In genomic region chr6:144216668-144217218, GRCh38 we compare ENCODE assay signal across 1 cellular context.
A peak's percentile ranks its signal among the peaks of the same experiment; 100 is the strongest.
TF ChIP-seq lines count a peak whose summit lies in the region.

No MANE protein-coding gene starts in this region.

TF ChIP-seq in K562, 482 proteins besides CTCF, POLR2A, EP300 and RAD21 (continued from another document and continues in another):
- TF ChIP-seq CREB3L1 (IDR thresholded peaks at IDR 0.05; ENCODE audit: borderline replicate concordance, low read depth): no peak
- TF ChIP-seq SLC30A9 (CRISPR knock-in tag; IDR thresholded peaks at IDR 0.05): no peak
- TF ChIP-seq RFX1 (IDR thresholded peaks at IDR 0.05): no peak
- TF ChIP-seq ZNF174 (CRISPR knock-in tag; IDR thresholded peaks at IDR 0.05): no peak
- TF ChIP-seq BRCA1 (IDR thresholded peaks at IDR 0.05): no peak
- TF ChIP-seq BRCA1 (CRISPR knock-in tag; IDR thresholded peaks at IDR 0.05): no peak
- TF ChIP-seq, protein P1, sequence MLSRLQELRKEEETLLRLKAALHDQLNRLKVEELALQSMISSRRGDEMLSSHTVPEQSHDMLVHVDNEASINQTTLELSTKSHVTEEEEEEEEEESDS (CRISPR knock-in tag; IDR thresholded peaks at IDR 0.05): no peak
- no peak for TF ChIP-seq RCOR1 (IDR thresholded peaks at IDR 0.05; ENCODE audit: borderline replicate concordance in 1 of 2, low read depth in 2 of 2, low read length in 2 of 2)
- TF ChIP-seq ZNF232 (CRISPR knock-in tag; IDR thresholded peaks at IDR 0.05): no peak
- no peak for TF ChIP-seq ZNF766 (CRISPR knock-in tag; conservative IDR thresholded peaks at IDR 0.05)
- no peak for TF ChIP-seq TOE1 (IDR thresholded peaks at IDR 0.05; ENCODE audit: borderline replicate concordance)
- TF ChIP-seq TOE1 (CRISPR knock-in tag; IDR thresholded peaks at IDR 0.05; ENCODE audit: borderline replicate concordance, low read depth): 0 out of 2 replicates have a peak, but pooled peaks have one; percentile 9
- TF ChIP-seq XRCC3 (IDR thresholded peaks at IDR 0.05): no peak
- TF ChIP-seq ZNF134 (CRISPR knock-in tag; conservative IDR thresholded peaks at IDR 0.05): no peak
- no peak for TF ChIP-seq NFYB (IDR thresholded peaks at IDR 0.05; ENCODE audit: extremely low read depth, insufficient read length)
- 0 out of 2 replicates have a peak, but pooled peaks have one; percentile 7 for TF ChIP-seq GTF2F1 (IDR thresholded peaks at IDR 0.05; ENCODE audit: low read depth, low read length)
- TF ChIP-seq JUND (IDR thresholded peaks at IDR 0.05; ENCODE audit: borderline replicate concordance, low read depth, low read length): no peak
- no peak for TF ChIP-seq JUND (tag; IDR thresholded peaks at IDR 0.05; ENCODE audit: borderline replicate concordance, low read depth, low read length)
- no peak for TF ChIP-seq FUS (optimal IDR thresholded peaks at IDR 0.05; ENCODE audit: low read depth, low read length)
- TF ChIP-seq ZBTB7A (IDR thresholded peaks at IDR 0.05; ENCODE audit: borderline replicate concordance, control insufficient read depth, low read depth, low read length): no peak
- TF ChIP-seq BCL6 (CRISPR knock-in tag; IDR thresholded peaks at IDR 0.05): no peak
- no peak for TF ChIP-seq CEBPB (tag; IDR thresholded peaks at IDR 0.05)
- TF ChIP-seq, protein P2, sequence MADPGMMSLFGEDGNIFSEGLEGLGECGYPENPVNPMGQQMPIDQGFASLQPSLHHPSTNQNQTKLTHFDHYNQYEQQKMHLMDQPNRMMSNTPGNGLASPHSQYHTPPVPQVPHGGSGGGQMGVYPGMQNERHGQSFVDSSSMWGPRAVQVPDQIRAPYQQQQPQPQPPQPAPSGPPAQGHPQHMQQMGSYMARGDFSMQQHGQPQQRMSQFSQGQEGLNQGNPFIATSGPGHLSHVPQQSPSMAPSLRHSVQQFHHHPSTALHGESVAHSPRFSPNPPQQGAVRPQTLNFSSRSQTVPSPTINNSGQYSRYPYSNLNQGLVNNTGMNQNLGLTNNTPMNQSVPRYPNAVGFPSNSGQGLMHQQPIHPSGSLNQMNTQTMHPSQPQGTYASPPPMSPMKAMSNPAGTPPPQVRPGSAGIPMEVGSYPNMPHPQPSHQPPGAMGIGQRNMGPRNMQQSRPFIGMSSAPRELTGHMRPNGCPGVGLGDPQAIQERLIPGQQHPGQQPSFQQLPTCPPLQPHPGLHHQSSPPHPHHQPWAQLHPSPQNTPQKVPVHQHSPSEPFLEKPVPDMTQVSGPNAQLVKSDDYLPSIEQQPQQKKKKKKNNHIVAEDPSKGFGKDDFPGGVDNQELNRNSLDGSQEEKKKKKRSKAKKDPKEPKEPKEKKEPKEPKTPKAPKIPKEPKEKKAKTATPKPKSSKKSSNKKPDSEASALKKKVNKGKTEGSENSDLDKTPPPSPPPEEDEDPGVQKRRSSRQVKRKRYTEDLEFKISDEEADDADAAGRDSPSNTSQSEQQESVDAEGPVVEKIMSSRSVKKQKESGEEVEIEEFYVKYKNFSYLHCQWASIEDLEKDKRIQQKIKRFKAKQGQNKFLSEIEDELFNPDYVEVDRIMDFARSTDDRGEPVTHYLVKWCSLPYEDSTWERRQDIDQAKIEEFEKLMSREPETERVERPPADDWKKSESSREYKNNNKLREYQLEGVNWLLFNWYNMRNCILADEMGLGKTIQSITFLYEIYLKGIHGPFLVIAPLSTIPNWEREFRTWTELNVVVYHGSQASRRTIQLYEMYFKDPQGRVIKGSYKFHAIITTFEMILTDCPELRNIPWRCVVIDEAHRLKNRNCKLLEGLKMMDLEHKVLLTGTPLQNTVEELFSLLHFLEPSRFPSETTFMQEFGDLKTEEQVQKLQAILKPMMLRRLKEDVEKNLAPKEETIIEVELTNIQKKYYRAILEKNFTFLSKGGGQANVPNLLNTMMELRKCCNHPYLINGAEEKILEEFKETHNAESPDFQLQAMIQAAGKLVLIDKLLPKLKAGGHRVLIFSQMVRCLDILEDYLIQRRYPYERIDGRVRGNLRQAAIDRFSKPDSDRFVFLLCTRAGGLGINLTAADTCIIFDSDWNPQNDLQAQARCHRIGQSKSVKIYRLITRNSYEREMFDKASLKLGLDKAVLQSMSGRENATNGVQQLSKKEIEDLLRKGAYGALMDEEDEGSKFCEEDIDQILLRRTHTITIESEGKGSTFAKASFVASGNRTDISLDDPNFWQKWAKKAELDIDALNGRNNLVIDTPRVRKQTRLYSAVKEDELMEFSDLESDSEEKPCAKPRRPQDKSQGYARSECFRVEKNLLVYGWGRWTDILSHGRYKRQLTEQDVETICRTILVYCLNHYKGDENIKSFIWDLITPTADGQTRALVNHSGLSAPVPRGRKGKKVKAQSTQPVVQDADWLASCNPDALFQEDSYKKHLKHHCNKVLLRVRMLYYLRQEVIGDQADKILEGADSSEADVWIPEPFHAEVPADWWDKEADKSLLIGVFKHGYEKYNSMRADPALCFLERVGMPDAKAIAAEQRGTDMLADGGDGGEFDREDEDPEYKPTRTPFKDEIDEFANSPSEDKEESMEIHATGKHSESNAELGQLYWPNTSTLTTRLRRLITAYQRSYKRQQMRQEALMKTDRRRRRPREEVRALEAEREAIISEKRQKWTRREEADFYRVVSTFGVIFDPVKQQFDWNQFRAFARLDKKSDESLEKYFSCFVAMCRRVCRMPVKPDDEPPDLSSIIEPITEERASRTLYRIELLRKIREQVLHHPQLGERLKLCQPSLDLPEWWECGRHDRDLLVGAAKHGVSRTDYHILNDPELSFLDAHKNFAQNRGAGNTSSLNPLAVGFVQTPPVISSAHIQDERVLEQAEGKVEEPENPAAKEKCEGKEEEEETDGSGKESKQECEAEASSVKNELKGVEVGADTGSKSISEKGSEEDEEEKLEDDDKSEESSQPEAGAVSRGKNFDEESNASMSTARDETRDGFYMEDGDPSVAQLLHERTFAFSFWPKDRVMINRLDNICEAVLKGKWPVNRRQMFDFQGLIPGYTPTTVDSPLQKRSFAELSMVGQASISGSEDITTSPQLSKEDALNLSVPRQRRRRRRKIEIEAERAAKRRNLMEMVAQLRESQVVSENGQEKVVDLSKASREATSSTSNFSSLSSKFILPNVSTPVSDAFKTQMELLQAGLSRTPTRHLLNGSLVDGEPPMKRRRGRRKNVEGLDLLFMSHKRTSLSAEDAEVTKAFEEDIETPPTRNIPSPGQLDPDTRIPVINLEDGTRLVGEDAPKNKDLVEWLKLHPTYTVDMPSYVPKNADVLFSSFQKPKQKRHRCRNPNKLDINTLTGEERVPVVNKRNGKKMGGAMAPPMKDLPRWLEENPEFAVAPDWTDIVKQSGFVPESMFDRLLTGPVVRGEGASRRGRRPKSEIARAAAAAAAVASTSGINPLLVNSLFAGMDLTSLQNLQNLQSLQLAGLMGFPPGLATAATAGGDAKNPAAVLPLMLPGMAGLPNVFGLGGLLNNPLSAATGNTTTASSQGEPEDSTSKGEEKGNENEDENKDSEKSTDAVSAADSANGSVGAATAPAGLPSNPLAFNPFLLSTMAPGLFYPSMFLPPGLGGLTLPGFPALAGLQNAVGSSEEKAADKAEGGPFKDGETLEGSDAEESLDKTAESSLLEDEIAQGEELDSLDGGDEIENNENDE (IDR thresholded peaks at IDR 0.05; ENCODE audit: low read depth, low read length): no peak
- 0 out of 2 replicates have a peak, but pooled peaks have one; percentile 22 for TF ChIP-seq LEF1 (IDR thresholded peaks at IDR 0.05)
- TF ChIP-seq ZSCAN29 (IDR thresholded peaks at IDR 0.05): no peak
- no peak for TF ChIP-seq ZNF407 (IDR thresholded peaks at IDR 0.05; ENCODE audit: low read depth)
- TF ChIP-seq ZNF316 (IDR thresholded peaks at IDR 0.05): no peak
- no peak for TF ChIP-seq SNRNP70 (optimal IDR thresholded peaks at IDR 0.05; ENCODE audit: low read depth, low read length)
- no peak for TF ChIP-seq MEF2A (IDR thresholded peaks at IDR 0.05; ENCODE audit: control insufficient read depth, low read depth, low read length)
- TF ChIP-seq SIN3A (IDR thresholded peaks at IDR 0.05; ENCODE audit: borderline replicate concordance in 2 of 2, control insufficient read depth in 1 of 2, low read depth in 2 of 2, low read length in 2 of 2): 0 out of 4 replicates have a peak, but pooled peaks of 1 of the 2 experiments have one; percentile 42
- TF ChIP-seq ZBED1 (IDR thresholded peaks at IDR 0.05): 0 out of 2 replicates have a peak, but pooled peaks have one; percentile 41
- TF ChIP-seq ETS2 (tag; IDR thresholded peaks at IDR 0.05; ENCODE audit: borderline replicate concordance, poor library complexity, severe bottlenecking): no peak
- no peak for TF ChIP-seq CHD1 (IDR thresholded peaks at IDR 0.05; ENCODE audit: low read length)
